ENCODE assay signal across 14 cellular contexts in genomic region chr14:75636100-75636692, GRCh38. TPM values are rescaled to one million over a fixed set of nuclear protein-coding genes. Genes with fewer than 3 reads are reported as not detected.
DNase-seq lines count a peak whose midpoint lies in the region; ATAC-seq, FAIRE-seq and TF ChIP-seq lines count a peak whose summit lies in the region.
"Had no signal": no experiment of that assay in that cellular context is flagged by ENCODE, and none has a peak within 500 bp of the region (broad histone marks: within the 10 kb centered on the region; RNA-seq: fewer than 3 reads in every experiment).

No MANE protein-coding gene starts in this region.

- intact Hi-C loops in kidney (cut with DNase I) = no loop called here

- H3K27ac ChIP-seq in kidney (ENCODE audit: low read depth in 2 of 2, low read length in 2 of 2) = no peak overlapping the region
- H3K27ac ChIP-seq: BLaER1 treated with 17β-estradiol and CSF1 and Interleukin-3, amounts not matched to agents 10 nM and 100 nM had no signal

- DNase-seq in AG08395 (ENCODE audit: low spot score) (peak; percentile 71), HTR-8/SVneo (ENCODE audit: insufficient read length, low spot score) (no peak), astrocyte of the hippocampus (ENCODE audit: low read depth, low spot score) (peak; percentile 50), kidney (peak; percentile 85), AG08396 (ENCODE audit: low spot score) (no peak), NCI-H2081 treated with DMSO at 0.1 percent for 48 hours (lab: John Stamatoyannopoulos, UW) (no peak), SIG-M5 treated with dmso at 0.1 percent for 504 hours (lab: John Stamatoyannopoulos, UW; ENCODE audit: unreplicated experiment) (no peak)
- DNase-seq: activated CD4-positive, alpha-beta T cell treated with anti-CD3 and anti-CD28 coated beads for 1 hour; activated naive CD4-positive, alpha-beta T cell; occipital lobe had no signal

- H3K9ac ChIP-seq in kidney (ENCODE audit: low read length in 2 of 2) = no peak overlapping the region
- H3K9ac ChIP-seq: BLaER1 treated with 17β-estradiol and CSF1 and Interleukin-3, amounts not matched to agents 10 nM and 100 nM had no signal

- H3K4me3 ChIP-seq in kidney (ENCODE audit: low read length in 2 of 2) = no peak overlapping the region
- H3K4me3 ChIP-seq: BLaER1 treated with 17β-estradiol and CSF1 and Interleukin-3, amounts not matched to agents 10 nM and 100 nM had no signal

- peak; percentile 54 for FAIRE-seq in HTR-8/SVneo (lab: Jason Lieb, UNC)
- FAIRE-seq in kidney (lab: Jason Lieb, UNC) = no peak
- FAIRE-seq: keratinocyte, RCC 7860 had no signal

- ATAC-seq in HG02571 (IDR thresholded peaks at IDR 0.05; ENCODE audit: unreplicated experiment) = no peak

- no peaks in the 10 kb centered on the region for H3K9me3 ChIP-seq in kidney (ENCODE audit: control insufficient read depth in 1 of 2, low read length in 2 of 2)
- H3K9me3 ChIP-seq: BLaER1 treated with 17β-estradiol and CSF1 and Interleukin-3, amounts not matched to agents 10 nM and 100 nM had no signal

- no peak for TF ChIP-seq CTCF in kidney (IDR thresholded peaks at IDR 0.05; ENCODE audit: borderline replicate concordance, extremely low read depth, insufficient read depth)

- H3K36me3 ChIP-seq in kidney (ENCODE audit: control insufficient read depth in 1 of 2, insufficient read depth in 2 of 2, low read length in 2 of 2) = peaks cover 0 to 5% of the 10 kb centered on the region in 2 donors

- peaks cover 5 to 10% of the 10 kb centered on the region in 2 donors for H3K4me1 ChIP-seq in kidney (ENCODE audit: control insufficient read depth in 1 of 2, insufficient read depth in 1 of 2, low read depth in 1 of 2, low read length in 2 of 2)
- H3K4me1 ChIP-seq: BLaER1 treated with 17β-estradiol and CSF1 and Interleukin-3, amounts not matched to agents 10 nM and 100 nM had no signal

RNA-seq across cellular contexts. Expression of gene ERG28, which starts 24.5 kb away (rescaled TPM):
- total RNA-seq in kidney = 17.9 TPM
- 34.8 TPM for polyA plus RNA-seq in kidney (ENCODE audit: insufficient read depth, low read depth, low replicate concordance)

RNA-seq across cellular contexts. Expression of gene TTLL5, which starts 24.9 kb away (rescaled TPM):
- total RNA-seq in kidney = 37.2 TPM
- polyA plus RNA-seq in kidney (ENCODE audit: insufficient read depth, low read depth, low replicate concordance) = 16.8 TPM

RNA-seq across cellular contexts. Expression of gene FLVCR2, which starts 57.8 kb away (rescaled TPM):
- total RNA-seq in kidney = 17.0 TPM
- polyA plus RNA-seq in kidney (ENCODE audit: insufficient read depth, low read depth, low replicate concordance) = 7.1 TPM

Comparison
In these comparisons a context has a peak if more than half of its experiments do, and no peak if none do; other contexts are left out.
1. DNase-seq: peak in AG08395 (single experiment), astrocyte of the hippocampus (single experiment) and kidney (single experiment); none in HTR-8/SVneo (single experiment), AG08396 (single experiment), NCI-H2081 treated with DMSO at 0.1 percent for 48 hours (single experiment) and SIG-M5 treated with dmso at 0.1 percent for 504 hours (single experiment).